In genomic region chr16:87072101-87072500, GRCh38 we compare ENCODE assay signal across 31 cellular contexts.
"Had no signal": no experiment of that assay in that cellular context is flagged by ENCODE, and none has a peak within 500 bp of the region (broad histone marks: within the 10 kb centered on the region; RNA-seq: fewer than 3 reads in every experiment).

No MANE protein-coding gene starts in this region.

- H3K27ac Mint-ChIP-seq: dendritic cell treated with granulocyte-macrophage colony-stimulating factor and Interleukin-4, amounts not matched to agents 40 ng/mL and 50 ng/mL, for 4 days; immature natural killer cell; naive thymus-derived CD8-positive, alpha-beta T cell; nephron progenitor cell; stimulated activated memory B cell treated with anti-CD40 and anti-IgM and Interleukin-4, amounts not matched to agents 10 μg/mL and 1 μg/mL and 100 μg/mL, for 72 hours; type B pancreatic cell had no signal

- H3K27me3 ChIP-seq: ovary, testis, tibial artery had no signal

- FAIRE-seq: colon, endometrium, urothelium cell line had no signal

- H3K9me3 Mint-ChIP-seq: dendritic cell treated with granulocyte-macrophage colony-stimulating factor and Interleukin-4, amounts not matched to agents 40 ng/mL and 50 ng/mL, for 4 days; immature natural killer cell; type B pancreatic cell had no signal

- DNase-seq: effector memory CD4-positive, alpha-beta T cell; erythroblast; esophagus squamous epithelium; foreskin melanocyte; hypothalamus; immature natural killer cell; islet precursor cell; kidney glomerular epithelial cell; left colon; left ventricle myocardium superior; lower lobe of right lung; naive thymus-derived CD8-positive, alpha-beta T cell; nephron progenitor cell; nucleus accumbens; ovary; posterior cingulate gyrus; psoas muscle; right cardiac atrium; spleen; stimulated activated CD4-positive, alpha-beta T cell treated with anti-CD3 and anti-CD28 coated beads, Interleukin-4, amount 100 ng/mL, for 4 hours; stimulated activated naive CD8-positive, alpha-beta T cell treated with anti-CD3 and anti-CD28 coated beads, Interleukin-15, Interleukin-2, amounts not matched to agents 100 U/mL and 50 U/mL, for 24 hours; substantia nigra; testis had no signal

- H3K4me3 Mint-ChIP-seq: dendritic cell treated with granulocyte-macrophage colony-stimulating factor and Interleukin-4, amounts not matched to agents 40 ng/mL and 50 ng/mL, for 4 days; immature natural killer cell; naive thymus-derived CD8-positive, alpha-beta T cell; nephron progenitor cell; stimulated activated memory B cell treated with anti-CD40 and anti-IgM and Interleukin-4, amounts not matched to agents 10 μg/mL and 1 μg/mL and 100 μg/mL, for 72 hours; type B pancreatic cell had no signal

- H3K4me1 Mint-ChIP-seq: immature natural killer cell had no signal

- H3K36me3 ChIP-seq: esophagus squamous epithelium, lower lobe of right lung, ovary, spleen, tibial artery had no signal

- H3K27ac ChIP-seq: esophagus squamous epithelium, lower lobe of right lung, ovary, psoas muscle, skin epidermis, spleen, testis, tibial artery had no signal

- H3K9me3 ChIP-seq: esophagus squamous epithelium, lower lobe of right lung, ovary, psoas muscle, spleen, testis, tibial artery had no signal

- H3K4me1 ChIP-seq: esophagus squamous epithelium, lower lobe of right lung, psoas muscle, testis had no signal

- ATAC-seq: left colon; left ventricle myocardium superior; lower lobe of right lung; naive thymus-derived CD8-positive, alpha-beta T cell; psoas muscle; right cardiac atrium; stimulated activated memory B cell treated with anti-CD40 and anti-IgM and Interleukin-4, amounts not matched to agents 10 μg/mL and 1 μg/mL and 100 μg/mL, for 72 hours; stimulated activated naive CD8-positive, alpha-beta T cell treated with anti-CD3 and anti-CD28 coated beads, Interleukin-15, Interleukin-2, amounts not matched to agents 100 U/mL and 50 U/mL, for 24 hours had no signal

- H3K4me3 ChIP-seq: esophagus squamous epithelium, lower lobe of right lung, ovary, psoas muscle, skin epidermis, spleen, testis, tibial artery had no signal

- H3K36me3 Mint-ChIP-seq: immature natural killer cell; naive thymus-derived CD8-positive, alpha-beta T cell; stimulated activated memory B cell treated with anti-CD40 and anti-IgM and Interleukin-4, amounts not matched to agents 10 μg/mL and 1 μg/mL and 100 μg/mL, for 72 hours; type B pancreatic cell had no signal
